Comparison of ENCODE assay signal across 10 cellular contexts in genomic region chr15:81295466-81296145, GRCh38. TPM values are rescaled to one million over a fixed set of nuclear protein-coding genes. Genes with fewer than 3 reads are reported as not detected.
DNase-seq lines count a peak whose midpoint lies in the region; ATAC-seq lines count a peak whose summit lies in the region.
"Had no signal": no experiment of that assay in that cellular context is flagged by ENCODE, and none has a peak within 500 bp of the region (broad histone marks: within the 10 kb centered on the region; RNA-seq: fewer than 3 reads in every experiment).

No MANE protein-coding gene starts in this region.

- no peak for DNase-seq in activated CD8-positive, alpha-beta memory T cell treated with anti-CD3 and anti-CD28 coated beads, Interleukin-2, amount 10 ng/mL, durations not matched to agents 7 days and 5 days
- no peak for DNase-seq in activated CD8-positive, alpha-beta memory T cell treated with anti-CD3 and anti-CD28 coated beads, Interleukin-2, amount 50 U/mL, for 48 hours
- DNase-seq in MV-4-11 (lab: John Stamatoyannopoulos, UW) (peak; percentile 42), DMS153 (lab: John Stamatoyannopoulos, UW) (no peak), H4 (ENCODE audit: low spot score) (no peak)
- no peak for DNase-seq in stimulated activated naive CD8-positive, alpha-beta T cell treated with anti-CD3 and anti-CD28 coated beads, Interleukin-15, amount 100 ng/mL, for 72 hours
- DNase-seq: GDM1, NCI-H2107 had no signal

- H3K27ac Mint-ChIP-seq in activated CD8-positive, alpha-beta memory T cell treated with anti-CD3 and anti-CD28 coated beads, Interleukin-2, amount 10 ng/mL, durations not matched to agents 7 days and 5 days: peak overlapping the region; percentile 95
- H3K27ac Mint-ChIP-seq in dendritic cell treated with granulocyte-macrophage colony-stimulating factor and Interleukin-4, amounts not matched to agents 40 ng/mL and 50 ng/mL, for 4 days: peak overlapping the region; percentile 93
- H3K27ac Mint-ChIP-seq in stimulated activated naive CD8-positive, alpha-beta T cell treated with anti-CD3 and anti-CD28 coated beads, Interleukin-15, amount 100 ng/mL, for 72 hours: peak overlapping the region; percentile 95 to 96

- no peaks in the 10 kb centered on the region for H3K27me3 Mint-ChIP-seq in activated CD8-positive, alpha-beta memory T cell treated with anti-CD3 and anti-CD28 coated beads, Interleukin-2, amount 10 ng/mL, durations not matched to agents 7 days and 5 days
- no peaks in the 10 kb centered on the region for H3K27me3 Mint-ChIP-seq in dendritic cell treated with granulocyte-macrophage colony-stimulating factor and Interleukin-4, amounts not matched to agents 40 ng/mL and 50 ng/mL, for 4 days
- no peaks in the 10 kb centered on the region for H3K27me3 Mint-ChIP-seq in stimulated activated naive CD8-positive, alpha-beta T cell treated with anti-CD3 and anti-CD28 coated beads, Interleukin-15, amount 100 ng/mL, for 72 hours

- no peak for ATAC-seq in activated CD8-positive, alpha-beta memory T cell treated with anti-CD3 and anti-CD28 coated beads, Interleukin-2, amount 10 ng/mL, durations not matched to agents 7 days and 5 days
- ATAC-seq in stimulated activated naive CD8-positive, alpha-beta T cell treated with anti-CD3 and anti-CD28 coated beads, Interleukin-15, amount 100 ng/mL, for 72 hours: no peak
- no peak for ATAC-seq in GM19452 (IDR thresholded peaks at IDR 0.05; ENCODE audit: unreplicated experiment)

- CTCF ChIA-PET in activated CD8-positive, alpha-beta memory T cell treated with anti-CD3 and anti-CD28 coated beads, Interleukin-2, amount 10 ng/mL, durations not matched to agents 7 days and 5 days (lab: Charles Lee): interaction anchor here (0.7 to 7.7 kb wide), 6 partner anchors 10 to 305 kb away, joined by 3 to 60 read pairs (median 3); partner anchors contain the start of gene STARD5

- intact Hi-C loops in dendritic cell treated with granulocyte-macrophage colony-stimulating factor and Interleukin-4, amounts not matched to agents 40 ng/mL and 50 ng/mL, for 4 days (cut with micrococcal nuclease): loop anchor here (1.0 kb wide), 1 partner anchor 9 kb away; no protein-coding TSS in a partner anchor

- peaks cover 82% of the 10 kb centered on the region for H3K4me1 Mint-ChIP-seq in activated CD8-positive, alpha-beta memory T cell treated with anti-CD3 and anti-CD28 coated beads, Interleukin-2, amount 10 ng/mL, durations not matched to agents 7 days and 5 days
- peaks cover 83% of the 10 kb centered on the region for H3K4me1 Mint-ChIP-seq in dendritic cell treated with granulocyte-macrophage colony-stimulating factor and Interleukin-4, amounts not matched to agents 40 ng/mL and 50 ng/mL, for 4 days (ENCODE audit: low read depth)
- peaks cover 64% of the 10 kb centered on the region for H3K4me1 Mint-ChIP-seq in stimulated activated naive CD8-positive, alpha-beta T cell treated with anti-CD3 and anti-CD28 coated beads, Interleukin-15, amount 100 ng/mL, for 72 hours

- no peaks in the 10 kb centered on the region for H3K9me3 Mint-ChIP-seq in activated CD8-positive, alpha-beta memory T cell treated with anti-CD3 and anti-CD28 coated beads, Interleukin-2, amount 10 ng/mL, durations not matched to agents 7 days and 5 days (ENCODE audit: low read depth)
- no peaks in the 10 kb centered on the region for H3K9me3 Mint-ChIP-seq in dendritic cell treated with granulocyte-macrophage colony-stimulating factor and Interleukin-4, amounts not matched to agents 40 ng/mL and 50 ng/mL, for 4 days
- H3K9me3 Mint-ChIP-seq in stimulated activated naive CD8-positive, alpha-beta T cell treated with anti-CD3 and anti-CD28 coated beads, Interleukin-15, amount 100 ng/mL, for 72 hours: no peaks in the 10 kb centered on the region

- peaks cover 33% of the 10 kb centered on the region for H3K36me3 Mint-ChIP-seq in activated CD8-positive, alpha-beta memory T cell treated with anti-CD3 and anti-CD28 coated beads, Interleukin-2, amount 10 ng/mL, durations not matched to agents 7 days and 5 days
- peaks cover 32% of the 10 kb centered on the region for H3K36me3 Mint-ChIP-seq in dendritic cell treated with granulocyte-macrophage colony-stimulating factor and Interleukin-4, amounts not matched to agents 40 ng/mL and 50 ng/mL, for 4 days (ENCODE audit: low read depth)

- peak overlapping the region; percentile 96 for H3K4me3 Mint-ChIP-seq in activated CD8-positive, alpha-beta memory T cell treated with anti-CD3 and anti-CD28 coated beads, Interleukin-2, amount 10 ng/mL, durations not matched to agents 7 days and 5 days
- no peak overlapping the region for H3K4me3 Mint-ChIP-seq in dendritic cell treated with granulocyte-macrophage colony-stimulating factor and Interleukin-4, amounts not matched to agents 40 ng/mL and 50 ng/mL, for 4 days
- H3K4me3 Mint-ChIP-seq in stimulated activated naive CD8-positive, alpha-beta T cell treated with anti-CD3 and anti-CD28 coated beads, Interleukin-15, amount 100 ng/mL, for 72 hours: peak overlapping the region; percentile 99 to 100

RNA-seq across cellular contexts. Expression of gene STARD5, which starts 28.3 kb away (rescaled TPM):
- total RNA-seq in activated CD8-positive, alpha-beta memory T cell treated with anti-CD3 and anti-CD28 coated beads, Interleukin-2, amount 10 ng/mL, durations not matched to agents 7 days and 5 days: 1 to 10 TPM; 4.8 to 5.2 TPM
- 2.9 and 3.2 TPM in 2 replicates for total RNA-seq in H4 (2014; rRNA removed; shearing (Covaris generic))
